21 cellular contexts compared by ENCODE assay signal in genomic region chr13:97211986-97212385, GRCh38. TPM values are rescaled to one million over a fixed set of nuclear protein-coding genes. Genes with fewer than 3 reads are reported as not detected.
A peak's percentile ranks its signal among the peaks of the same experiment; 100 is the strongest.
DNase-seq lines count a peak whose midpoint lies in the region; ATAC-seq and TF ChIP-seq lines count a peak whose summit lies in the region.
"Had no signal": no experiment of that assay in that cellular context is flagged by ENCODE, and none has a peak within 500 bp of the region (broad histone marks: within the 10 kb centered on the region; RNA-seq: fewer than 3 reads in every experiment).

No MANE protein-coding gene starts in this region.

- no peaks in the 10 kb centered on the region for H4K20me1 ChIP-seq in smooth muscle cell (ENCODE audit: low read depth)

- no peaks in the 10 kb centered on the region for H3K36me3 ChIP-seq in smooth muscle cell (ENCODE audit: low read depth)
- H3K36me3 ChIP-seq: cardiac muscle cell, gastrocnemius medialis, sigmoid colon, transverse colon had no signal

- H3K27me3 Mint-ChIP-seq in activated naive CD8-positive, alpha-beta T cell treated with anti-CD3 and anti-CD28 coated beads for 36 hours: no peaks in the 10 kb centered on the region
- H3K27me3 Mint-ChIP-seq: activated naive CD8-positive, alpha-beta T cell treated with anti-CD3 and anti-CD28 coated beads, Interleukin-2, amount 10 ng/mL, durations not matched to agents 7 days and 5 days had no signal

- ATAC-seq in HG02763 (IDR thresholded peaks at IDR 0.05; ENCODE audit: unreplicated experiment): no peak
- ATAC-seq: stimulated activated memory B cell treated with anti-CD40 and anti-IgM and Interleukin-4, amounts not matched to agents 10 μg/mL and 1 μg/mL and 100 μg/mL, for 72 hours had no signal

- no peaks in the 10 kb centered on the region for H3K79me2 ChIP-seq in smooth muscle cell (ENCODE audit: low read depth)

- no peaks in the 10 kb centered on the region for H3K27me3 ChIP-seq in smooth muscle cell (ENCODE audit: low read depth)
- H3K27me3 ChIP-seq: cardiac muscle cell, gastrocnemius medialis, sigmoid colon, transverse colon had no signal

- H3K4me3 Mint-ChIP-seq in activated naive CD8-positive, alpha-beta T cell treated with anti-CD3 and anti-CD28 coated beads for 36 hours: no peak overlapping the region
- H3K4me3 Mint-ChIP-seq: activated naive CD8-positive, alpha-beta T cell treated with anti-CD3 and anti-CD28 coated beads, Interleukin-2, amount 10 ng/mL, durations not matched to agents 7 days and 5 days; B cell; stimulated activated memory B cell treated with anti-CD40 and anti-IgM and Interleukin-4, amounts not matched to agents 10 μg/mL and 1 μg/mL and 100 μg/mL, for 72 hours had no signal

- TF ChIP-seq CTCF in smooth muscle cell (IDR thresholded peaks at IDR 0.05; ENCODE audit: borderline replicate concordance, insufficient read depth, poor library complexity, severe bottlenecking): no peak

- peaks cover 5% of the 10 kb centered on the region for H3K9me3 Mint-ChIP-seq in activated naive CD8-positive, alpha-beta T cell treated with anti-CD3 and anti-CD28 coated beads for 36 hours

- peaks cover 2% of the 10 kb centered on the region for H3K36me3 Mint-ChIP-seq in activated naive CD8-positive, alpha-beta T cell treated with anti-CD3 and anti-CD28 coated beads for 36 hours
- H3K36me3 Mint-ChIP-seq: stimulated activated memory B cell treated with anti-CD40 and anti-IgM and Interleukin-4, amounts not matched to agents 10 μg/mL and 1 μg/mL and 100 μg/mL, for 72 hours had no signal

- no peaks in the 10 kb centered on the region for H3K4me1 ChIP-seq in smooth muscle cell (ENCODE audit: low read depth)
- H3K4me1 ChIP-seq: gastrocnemius medialis, transverse colon had no signal

- 66% methylated on average over 4 of the region's 4 CpGs for WGBS in smooth muscle cell (ENCODE audit: low lambda C conversion rate)

- H3K4me2 ChIP-seq in smooth muscle cell: no peak overlapping the region
- H3K4me2 ChIP-seq: KMS-11 had no signal

- H3K9ac ChIP-seq in smooth muscle cell (ENCODE audit: low read depth): peak overlapping the region; percentile 28
- H3K9ac ChIP-seq: KMS-11 had no signal

- H2AFZ ChIP-seq in smooth muscle cell (ENCODE audit: low read depth): no peak overlapping the region

- no peak overlapping the region for H3K4me3 ChIP-seq in smooth muscle cell
- H3K4me3 ChIP-seq: cardiac muscle cell, gastrocnemius medialis, sigmoid colon, SK-N-MC, transverse colon had no signal

- H3K27ac Mint-ChIP-seq in activated naive CD8-positive, alpha-beta T cell treated with anti-CD3 and anti-CD28 coated beads for 36 hours: no peak overlapping the region
- H3K27ac Mint-ChIP-seq: B cell; stimulated activated memory B cell treated with anti-CD40 and anti-IgM and Interleukin-4, amounts not matched to agents 10 μg/mL and 1 μg/mL and 100 μg/mL, for 72 hours had no signal

- no peaks in the 10 kb centered on the region for H3F3A ChIP-seq in smooth muscle cell (ENCODE audit: low read depth)

- peaks cover 44% of the 10 kb centered on the region for H3K4me1 Mint-ChIP-seq in activated naive CD8-positive, alpha-beta T cell treated with anti-CD3 and anti-CD28 coated beads for 36 hours
- H3K4me1 Mint-ChIP-seq: B cell had no signal

- DNase-seq in NCI-H748 (lab: John Stamatoyannopoulos, UW; ENCODE audit: unreplicated experiment) (peak; percentile 28), NCI-H748 treated with DMSO at 0.1 percent for 48 hours (lab: John Stamatoyannopoulos, UW) (no peak), RPMI7951 (ENCODE audit: low read depth) (peak; percentile 30), globus pallidus (ENCODE audit: low spot score) (peak; percentile 88), smooth muscle cell (lab: John Stamatoyannopoulos, UW; ENCODE audit: unreplicated experiment) (no peak), NCI-H1417 treated with DMSO at 0.1 percent for 48 hours (lab: John Stamatoyannopoulos, UW) (no peak)
- no peak for DNase-seq in activated naive CD8-positive, alpha-beta T cell treated with anti-CD3 and anti-CD28 coated beads for 36 hours
- DNase-seq: activated CD8-positive, alpha-beta memory T cell treated with anti-CD3 and anti-CD28 coated beads for 24 hours; activated naive CD8-positive, alpha-beta T cell treated with anti-CD3 and anti-CD28 coated beads, Interleukin-2, amount 10 ng/mL, durations not matched to agents 7 days and 5 days; gastrocnemius medialis; NCI-H1048; NCI-H524 treated with DMSO at 0.1 percent for 48 hours; sigmoid colon; transverse colon had no signal

- peak overlapping the region; percentile 78 for H3K27ac ChIP-seq in smooth muscle cell (ENCODE audit: low read depth)
- H3K27ac ChIP-seq: 22Rv1, cardiac muscle cell, gastrocnemius medialis, KMS-11, SK-N-MC, transverse colon had no signal

- H3K9me3 ChIP-seq in smooth muscle cell (replicated peaks; ENCODE audit: low read depth): no peaks in the 10 kb centered on the region
- H3K9me3 ChIP-seq: gastrocnemius medialis, sigmoid colon, transverse colon had no signal

RNA-seq across cellular contexts. Expression of gene MBNL2, which starts 10.1 kb away (rescaled TPM):
- 40.8 and 49.4 TPM in 2 replicates for total RNA-seq in RPMI7951 (2014; rRNA removed; shearing (Covaris generic))
- 120 and 147 TPM in 2 replicates for total RNA-seq in smooth muscle cell
- 33.7 and 34.9 TPM in 2 replicates for polyA plus RNA-seq in smooth muscle cell
- total RNA-seq in activated naive CD8-positive, alpha-beta T cell treated with anti-CD3 and anti-CD28 coated beads for 36 hours: 10 to 100 TPM; 12.5 to 13.6 TPM

Comparison
In these comparisons a context has a peak if more than half of its experiments do, and no peak if none do; other contexts are left out.
1. DNase-seq: peak in NCI-H748 (single experiment), RPMI7951 (single experiment) and globus pallidus (single experiment); none in NCI-H748 treated with DMSO at 0.1 percent for 48 hours (single experiment), smooth muscle cell (single experiment), activated naive CD8-positive, alpha-beta T cell treated with anti-CD3 and anti-CD28 coated beads for 36 hours (single experiment) and NCI-H1417 treated with DMSO at 0.1 percent for 48 hours (single experiment).